In the genomic region with DNA sequence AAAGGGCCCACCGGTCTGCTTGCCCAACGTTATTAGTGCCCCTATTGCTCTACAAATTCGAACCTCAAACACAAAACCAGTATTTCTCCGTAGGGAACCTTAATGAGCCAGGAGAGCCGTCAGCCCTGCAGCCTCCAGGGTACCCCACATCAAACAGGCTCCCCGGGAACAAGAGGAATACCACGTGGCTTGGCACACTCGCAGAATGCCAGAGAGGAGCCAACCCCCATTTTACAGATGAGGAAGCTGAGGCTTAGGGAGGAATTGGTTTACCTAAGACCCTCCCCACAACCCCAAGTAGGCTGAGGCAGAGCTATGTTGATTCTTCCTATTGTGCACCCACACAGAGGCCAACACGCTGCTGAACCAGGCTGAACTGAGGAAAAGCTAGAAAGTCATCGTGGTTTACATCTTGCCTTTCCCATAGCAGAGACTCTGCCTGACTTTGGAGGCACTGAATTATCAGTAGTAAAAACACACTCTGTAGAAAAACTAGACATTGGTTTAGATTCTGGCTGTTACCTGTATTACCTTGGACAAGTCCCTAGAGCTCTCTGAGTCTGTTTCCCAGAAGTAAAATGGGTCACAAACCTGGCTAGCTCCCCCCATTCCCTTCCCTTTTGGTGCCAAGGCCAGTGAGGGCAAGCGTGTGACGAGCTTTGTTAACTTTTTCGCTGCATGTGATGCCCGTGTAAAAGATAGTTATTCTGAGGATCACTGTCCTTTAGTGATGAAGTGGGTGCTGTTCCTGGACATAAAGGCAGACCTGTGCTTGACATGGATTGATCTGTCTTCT, we compare ENCODE assay signal across 8 cellular contexts. TPM values are rescaled to one million over a fixed set of nuclear protein-coding genes. Genes with fewer than 3 reads are reported as not detected.
A peak's percentile ranks its signal among the peaks of the same experiment; 100 is the strongest.
DNase-seq lines count a peak whose midpoint lies in the region; ATAC-seq, FAIRE-seq and TF ChIP-seq lines count a peak whose summit lies in the region.

No MANE protein-coding gene starts in this region.

- 5 to 27% (median 15%) methylated on average over 14 of the region's 14 CpGs for WGBS in small intestine, 3 donors

- H3K4me1 ChIP-seq in foreskin keratinocyte (peaks cover 5% of the 10 kb centered on the region), small intestine (ENCODE audit: control insufficient read depth in 2 of 2, insufficient read depth in 1 of 2, low read depth in 1 of 2, low read length in 1 of 2) (peaks cover 6 to 7% of the 10 kb centered on the region in 2 donors)

- peak overlapping the region; percentile 98 for H3K27ac Mint-ChIP-seq in WTC11

- H3K4me3 ChIP-seq in small intestine (ENCODE audit: low read depth in 1 of 2, low read length in 2 of 2), result peak overlapping the region; percentile 65 to 90

- H3K27ac ChIP-seq in foreskin keratinocyte (peak overlapping the region; percentile 67), small intestine (ENCODE audit: low read depth in 1 of 2, low read length in 1 of 2) (peak overlapping the region; percentile 91 to 94)

- no peak for FAIRE-seq in small intestine (lab: Jason Lieb, UNC)

- peaks cover 48% of the 10 kb centered on the region for H3K4me1 Mint-ChIP-seq in WTC11

- TF ChIP-seq CTCF in WTC11 (IDR thresholded peaks at IDR 0.05) (no peak), foreskin keratinocyte (conservative IDR thresholded peaks at IDR 0.05) (no peak)

- ATAC-seq in WTC11 (no peak), foreskin keratinocyte (no peak), GM21717 (IDR thresholded peaks at IDR 0.05; ENCODE audit: unreplicated experiment) (no peak)

- no peaks in the 10 kb centered on the region for H3K27me3 Mint-ChIP-seq in WTC11 (ENCODE audit: low read depth)

- peaks cover 20% of the 10 kb centered on the region for H3K36me3 Mint-ChIP-seq in WTC11

- CTCF ChIA-PET in WTC11 (lab: Charles Lee), result interaction anchor here (0.7 to 8.1 kb wide), 10 partner anchors 28 to 112 kb away, joined by 3 to 346 read pairs (median 4); partner anchors contain the start of genes CPSF7, CYB561A3, SDHAF2 and TMEM138

- H3K36me3 ChIP-seq in small intestine (ENCODE audit: control insufficient read depth in 2 of 2, insufficient read depth in 2 of 2, low read length in 2 of 2), result peaks cover 8 to 12% of the 10 kb centered on the region in 2 donors

- POLR2A ChIA-PET in WTC11 (lab: Charles Lee), result interaction anchor here (0.9 to 2.2 kb wide), 4 partner anchors 28 to 58 kb away, joined by 3 to 15 read pairs (median 5); partner anchors contain the start of genes CYB561A3, TMEM138, TMEM216 and VWCE

- DNase-seq in NCI-H510A treated with DMSO at 0.1 percent for 48 hours (lab: John Stamatoyannopoulos, UW), result peak; percentile 40
- no peak for DNase-seq in NCI-H510A (lab: John Stamatoyannopoulos, UW)
- no peak for DNase-seq in WTC11 (ENCODE audit: low spot score)
- DNase-seq in foreskin keratinocyte, result no peak
- DNase-seq in small intestine, result peak; percentile 32
- no peak for DNase-seq in amygdala (lab: John Stamatoyannopoulos, UW)
- DNase-seq in D341Med (ENCODE audit: low spot score), result no peak

- no peaks in the 10 kb centered on the region for H3K27me3 ChIP-seq in foreskin keratinocyte
- H3K27me3 ChIP-seq in small intestine (ENCODE audit: control insufficient read depth in 2 of 2, insufficient read depth in 2 of 2, low read length in 2 of 2), result no peaks in the 10 kb centered on the region

- H3K9me3 Mint-ChIP-seq in WTC11, result no peaks in the 10 kb centered on the region

- H3K4me3 Mint-ChIP-seq in WTC11, result peak overlapping the region; percentile 98

- no peaks in the 10 kb centered on the region for H3K9me3 ChIP-seq in small intestine (ENCODE audit: control insufficient read depth, low read depth)

TF ChIP-seq in WTC11, 78 proteins besides CTCF, POLR2A, EP300 and RAD21:
- TF ChIP-seq NR3C1 (CRISPR knock-in tag; conservative IDR thresholded peaks at IDR 0.05; ENCODE audit: low read depth), result no peak
- TF ChIP-seq MAX (CRISPR knock-in tag; IDR thresholded peaks at IDR 0.05), result no peak
- 0 out of 2 replicates have a peak, but pooled peaks have one; percentile 10 for TF ChIP-seq HMGXB4 (CRISPR knock-in tag; IDR thresholded peaks at IDR 0.05)
- TF ChIP-seq ZNF281 (CRISPR knock-in tag; IDR thresholded peaks at IDR 0.05), result no peak
- TF ChIP-seq NFYB (CRISPR knock-in tag; conservative IDR thresholded peaks at IDR 0.05; ENCODE audit: low read depth), result no peak
- TF ChIP-seq GTF2I (CRISPR knock-in tag; conservative IDR thresholded peaks at IDR 0.05), result peak; percentile 70
- TF ChIP-seq E2F5 (CRISPR knock-in tag; IDR thresholded peaks at IDR 0.05), result 0 out of 2 replicates have a peak, but pooled peaks have one; percentile 29
- no peak for TF ChIP-seq USF2 (CRISPR knock-in tag; IDR thresholded peaks at IDR 0.05)
- TF ChIP-seq GRHL2 (CRISPR knock-in tag; IDR thresholded peaks at IDR 0.05; ENCODE audit: insufficient replicate concordance, severe bottlenecking), result no peak
- no peak for TF ChIP-seq TEAD4 (CRISPR knock-in tag; IDR thresholded peaks at IDR 0.05)
- no peak for TF ChIP-seq ZNF423 (CRISPR knock-in tag; IDR thresholded peaks at IDR 0.05)

RNA-seq across cellular contexts. Expression of gene TKFC, which starts 0.8 kb away (rescaled TPM):
- 86.8 to 96.5 TPM (median 87.8 TPM) in 3 replicates for total RNA-seq in WTC11 (2021)
- total RNA-seq in foreskin keratinocyte, result 26.2 and 26.6 TPM in 2 replicates
- polyA plus RNA-seq in foreskin keratinocyte, result 31.4 and 32.4 TPM in 2 replicates
- 1,000 to 10,000 TPM in 1 of 3 donors, 100 to 1,000 TPM in 2; 352 to 1,038 (median 539) TPM for polyA plus RNA-seq in small intestine

RNA-seq across cellular contexts. Expression of gene DDB1, which starts 0.9 kb away (rescaled TPM):
- total RNA-seq in WTC11 (2021), result 270 to 316 TPM (median 295 TPM) in 3 replicates
- 188 and 189 TPM in 2 replicates for total RNA-seq in foreskin keratinocyte
- polyA plus RNA-seq in foreskin keratinocyte, result 144 and 146 TPM in 2 replicates
- polyA plus RNA-seq in small intestine, result 100 to 1,000 TPM; 137 to 165 (median 151) TPM

RNA-seq across cellular contexts. Expression of gene CYB561A3, which starts 27.8 kb away (rescaled TPM):
- 34.3 to 38.8 TPM (median 35.0 TPM) in 3 replicates for total RNA-seq in WTC11 (2021)
- 40.1 and 42.5 TPM in 2 replicates for total RNA-seq in foreskin keratinocyte
- polyA plus RNA-seq in foreskin keratinocyte, result 43.0 and 44.7 TPM in 2 replicates
- 10 to 100 TPM; 30.8 to 48.4 (median 32.4) TPM for polyA plus RNA-seq in small intestine

RNA-seq across cellular contexts. Expression of gene TMEM138, which starts 28.3 kb away (rescaled TPM):
- total RNA-seq in WTC11 (2021), result 34.0 to 39.0 TPM (median 38.8 TPM) in 3 replicates
- 41.4 and 46.2 TPM in 2 replicates for total RNA-seq in foreskin keratinocyte
- 74.4 and 78.1 TPM in 2 replicates for polyA plus RNA-seq in foreskin keratinocyte
- polyA plus RNA-seq in small intestine, result 10 to 100 TPM; 24.9 to 48.3 (median 41.6) TPM

RNA-seq across cellular contexts. Expression of gene VWCE, which starts 38.7 kb away (rescaled TPM):
- total RNA-seq in WTC11 (2021) (13.8 to 21.9 TPM (median 17.4 TPM) in 3 replicates), foreskin keratinocyte (0.25 and 0.48 TPM in 2 replicates)
- polyA plus RNA-seq in foreskin keratinocyte (0.46 and 0.48 TPM in 2 replicates), small intestine (1 to 10 TPM in 2 of 3 donors, under 1 TPM in 1; 0.67 to 3.2 (median 2.7) TPM)

Comparison
In these comparisons a context has a peak if more than half of its experiments do, and no peak if none do; other contexts are left out.
1. DNase-seq: peak in NCI-H510A treated with DMSO at 0.1 percent for 48 hours (single experiment) and small intestine (single experiment); none in NCI-H510A (single experiment), WTC11 (single experiment), foreskin keratinocyte (0 of 2), amygdala (0 of 56) and D341Med (single experiment).